28 cellular contexts compared by ENCODE assay signal in the genomic region with DNA sequence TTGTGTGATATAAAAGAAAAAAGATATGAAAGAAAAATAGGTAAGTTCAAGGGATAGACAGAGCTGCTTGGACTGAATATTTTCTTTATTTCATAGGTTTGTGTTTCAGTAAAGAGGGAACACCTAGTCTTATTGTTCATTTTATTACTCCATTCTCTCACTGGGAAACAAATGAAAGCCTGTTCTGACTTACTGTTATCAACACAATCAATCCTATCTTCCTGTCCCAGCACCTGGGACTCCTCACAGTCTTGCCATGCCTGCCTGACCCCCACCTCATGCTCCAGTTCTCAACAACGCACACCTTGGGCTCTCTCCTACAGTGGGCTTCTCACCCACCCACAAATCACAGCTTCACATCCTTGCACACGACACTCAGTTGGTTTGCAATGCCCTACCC.
"Had no signal": no experiment of that assay in that cellular context is flagged by ENCODE, and none has a peak within 500 bp of the region (broad histone marks: within the 10 kb centered on the region; RNA-seq: fewer than 3 reads in every experiment).

No MANE protein-coding gene starts in this region.

- H3K4me3 Mint-ChIP-seq: mesothelial cell of epicardium; naive thymus-derived CD8-positive, alpha-beta T cell; nephron; neural progenitor cell; stimulated activated memory B cell treated with anti-CD40 and anti-IgM and Interleukin-4, amounts not matched to agents 10 μg/mL and 1 μg/mL and 100 μg/mL, for 72 hours; stimulated activated naive CD8-positive, alpha-beta T cell treated with anti-CD3 and anti-CD28 coated beads, Interleukin-15, amount 100 ng/mL, for 72 hours had no signal

- H3K4me3 ChIP-seq: heart right ventricle, hepatocyte, lower lobe of right lung, neural progenitor cell, ovary, right atrium auricular region, right lobe of liver, smooth muscle cell, tibial nerve, upper lobe of right lung had no signal

- H3K27ac Mint-ChIP-seq: mesothelial cell of epicardium; naive thymus-derived CD8-positive, alpha-beta T cell; nephron; neural progenitor cell; progenitor cell of endocrine pancreas; stimulated activated memory B cell treated with anti-CD40 and anti-IgM and Interleukin-4, amounts not matched to agents 10 μg/mL and 1 μg/mL and 100 μg/mL, for 72 hours had no signal

- H3K79me2 ChIP-seq: hepatocyte had no signal

- H3K36me3 Mint-ChIP-seq: neural progenitor cell; stimulated activated memory B cell treated with anti-CD40 and anti-IgM and Interleukin-4, amounts not matched to agents 10 μg/mL and 1 μg/mL and 100 μg/mL, for 72 hours had no signal

- H3K27me3 Mint-ChIP-seq: progenitor cell of endocrine pancreas; stimulated activated memory B cell treated with anti-CD40 and anti-IgM and Interleukin-4, amounts not matched to agents 10 μg/mL and 1 μg/mL and 100 μg/mL, for 72 hours; stimulated activated naive CD8-positive, alpha-beta T cell treated with anti-CD3 and anti-CD28 coated beads, Interleukin-15, amount 100 ng/mL, for 72 hours had no signal

- H3K27ac ChIP-seq: heart right ventricle, hepatocyte, lower lobe of right lung, neural progenitor cell, neutrophil, ovary, right atrium auricular region, right lobe of liver, tibial nerve, upper lobe of right lung had no signal

- H3K9me3 Mint-ChIP-seq: mesothelial cell of epicardium; naive thymus-derived CD8-positive, alpha-beta T cell; nephron; neural progenitor cell; stimulated activated memory B cell treated with anti-CD40 and anti-IgM and Interleukin-4, amounts not matched to agents 10 μg/mL and 1 μg/mL and 100 μg/mL, for 72 hours; stimulated activated naive CD8-positive, alpha-beta T cell treated with anti-CD3 and anti-CD28 coated beads, Interleukin-15, amount 100 ng/mL, for 72 hours had no signal

- H3K9ac ChIP-seq: neural progenitor cell had no signal

- H3K27me3 ChIP-seq: heart right ventricle, hepatocyte, neural progenitor cell, neutrophil, ovary, right atrium auricular region, right lobe of liver, tibial nerve, upper lobe of right lung had no signal

- H3K9me3 ChIP-seq: heart right ventricle, lower lobe of right lung, neutrophil, ovary, right atrium auricular region, right lobe of liver, tibial nerve, upper lobe of right lung had no signal

- H2AFZ ChIP-seq: hepatocyte, neural progenitor cell had no signal

- H3K4me1 Mint-ChIP-seq: naive thymus-derived CD8-positive, alpha-beta T cell; nephron; neural progenitor cell; stimulated activated memory B cell treated with anti-CD40 and anti-IgM and Interleukin-4, amounts not matched to agents 10 μg/mL and 1 μg/mL and 100 μg/mL, for 72 hours; stimulated activated naive CD8-positive, alpha-beta T cell treated with anti-CD3 and anti-CD28 coated beads, Interleukin-15, amount 100 ng/mL, for 72 hours had no signal

- H3K4me2 ChIP-seq: hepatocyte, neural progenitor cell, smooth muscle cell had no signal

- DNase-seq: heart right ventricle; islet precursor cell; lower lobe of right lung; mammary epithelial cell; mesenchymal stem cell; naive thymus-derived CD8-positive, alpha-beta T cell; occipital lobe; ovary; right lobe of liver; stimulated activated CD4-positive, alpha-beta T cell treated with anti-CD3 and anti-CD28 coated beads, Interleukin-1b, Interleukin-23, amount 100 ng/mL, for 48 hours; stimulated activated CD4-positive, alpha-beta T cell treated with anti-CD3 and anti-CD28 coated beads, Interleukin-2, amount 100 ng/mL, for 48 hours; stimulated activated CD4-positive, alpha-beta T cell treated with anti-CD3 and anti-CD28 coated beads, Interleukin-4, amount 100 ng/mL, for 4 hours; stimulated activated CD8-positive, alpha-beta memory T cell treated with anti-CD3 and anti-CD28 coated beads, Interleukin-4, amount 100 ng/mL, for 48 hours; stimulated activated naive CD4-positive, alpha-beta T cell treated with Interleukin-2 at 50 U/mL for 16 hours; stimulated activated naive CD8-positive, alpha-beta T cell treated with anti-CD3 and anti-CD28 coated beads, Interleukin-15, amount 100 ng/mL, for 72 hours; substantia nigra; upper lobe of right lung had no signal

- H3K36me3 ChIP-seq: lower lobe of right lung, neural progenitor cell, ovary, right atrium auricular region, right lobe of liver, upper lobe of right lung had no signal

- ATAC-seq: heart right ventricle; left lobe of liver; lower lobe of right lung; naive thymus-derived CD8-positive, alpha-beta T cell; right lobe of liver; stimulated activated memory B cell treated with anti-CD40 and anti-IgM and Interleukin-4, amounts not matched to agents 10 μg/mL and 1 μg/mL and 100 μg/mL, for 72 hours; stimulated activated naive CD8-positive, alpha-beta T cell treated with anti-CD3 and anti-CD28 coated beads, Interleukin-15, amount 100 ng/mL, for 72 hours; upper lobe of right lung had no signal

- H3K4me1 ChIP-seq: lower lobe of right lung, neural progenitor cell, right atrium auricular region, right lobe of liver, tibial nerve, upper lobe of right lung had no signal
